8 cellular contexts compared by ENCODE assay signal in genomic region chr18:50287441-50288347, GRCh38. TPM values are rescaled to one million over a fixed set of nuclear protein-coding genes. Genes with fewer than 3 reads are reported as not detected.
DNase-seq lines count a peak whose midpoint lies in the region; ATAC-seq, FAIRE-seq and TF ChIP-seq lines count a peak whose summit lies in the region.

Gene CXXC1 (minus strand): TSS chr18:50287692. CDS start chr18:50287589, 103 bp downstream.

- no peaks in the 10 kb centered on the region for H3K9me3 Mint-ChIP-seq in activated T-cell treated with anti-CD3 and anti-CD28 coated beads, Interleukin-2, amount 50 U/mL, for 72 hours

- peak; percentile 33 to 58 (median 46) for TF ChIP-seq CTCF in esophagus muscularis mucosa (IDR thresholded peaks at IDR 0.05)

- H3K27ac ChIP-seq in Karpas-422 (ENCODE audit: low read length) (peak within 1 kb of the TSS; percentile 68), esophagus muscularis mucosa (replicated peaks in 1 of 4) (peak within 1 kb of the TSS; percentile 82 to 88 (median 87))

- H3K36me3 Mint-ChIP-seq in activated T-cell treated with anti-CD3 and anti-CD28 coated beads, Interleukin-2, amount 50 U/mL, for 72 hours (ENCODE audit: insufficient read depth in 2 of 2): peaks cover 9 to 17% of the 10 kb centered on the region in 2 donors

- H3K27me3 Mint-ChIP-seq in activated T-cell treated with anti-CD3 and anti-CD28 coated beads, Interleukin-2, amount 50 U/mL, for 72 hours (ENCODE audit: low read depth): no peaks in the 10 kb centered on the region

- no peak for TF ChIP-seq EP300 in esophagus muscularis mucosa (IDR thresholded peaks at IDR 0.05)

- peak; percentile 88 for ATAC-seq in GM21825 (IDR thresholded peaks at IDR 0.05; ENCODE audit: unreplicated experiment)
- peak; percentile 91 to 92 for ATAC-seq in activated T-cell treated with anti-CD3 and anti-CD28 coated beads, Interleukin-2, amount 50 U/mL, for 72 hours (replicated peaks in 1 of 2)

- H3K4me3 ChIP-seq in Karpas-422 (ENCODE audit: low read length): peak within 1 kb of the TSS; percentile 100
- H3K4me3 ChIP-seq in esophagus muscularis mucosa: peak within 1 kb of the TSS; percentile 66 to 84 (median 76)

- intact Hi-C loops in esophagus muscularis mucosa (cut with DNase I): loop anchor here (10.0 kb wide), 4 partner anchors 473 to 907 kb away; partner anchors contain the start of genes ACAA2, ME2, MEX3C and RPL17

- H3K9ac ChIP-seq in Karpas-422 (ENCODE audit: low read length): peak within 1 kb of the TSS; percentile 97

- peak within 1 kb of the TSS; percentile 92 to 97 for H3K4me3 Mint-ChIP-seq in activated T-cell treated with anti-CD3 and anti-CD28 coated beads, Interleukin-2, amount 50 U/mL, for 72 hours

- WGBS in esophagus muscularis mucosa: under 1% methylated on average over 44 of the region's 76 CpGs

- H3K4me1 ChIP-seq in Karpas-422 (ENCODE audit: low read length) (peaks cover 15% of the 10 kb centered on the region), esophagus muscularis mucosa (peaks cover 5 to 18% (median 16%) of the 10 kb centered on the region in 4 donors)

- peak; percentile 69 for FAIRE-seq in RCC 7860 (lab: Jason Lieb, UNC)

- H3K36me3 ChIP-seq in Karpas-422 (ENCODE audit: insufficient read depth, low read length) (0 out of 2 replicates have a peak, but pooled peaks cover 10% of the 10 kb centered on the region), esophagus muscularis mucosa (peaks cover 8 to 33% (median 31%) of the 10 kb centered on the region in 4 donors)

- H3K9me2 ChIP-seq in Karpas-422 (replicated peaks; ENCODE audit: insufficient read depth, low read length): no peaks in the 10 kb centered on the region

- no peaks in the 10 kb centered on the region for H3K9me3 ChIP-seq in Karpas-422 (ENCODE audit: low read length)
- H3K9me3 ChIP-seq in esophagus muscularis mucosa: no peaks in the 10 kb centered on the region

- peak; percentile 98 for DNase-seq in Daoy (ENCODE audit: low read depth)
- DNase-seq in Karpas-422: peak; percentile 100
- DNase-seq in RCC 7860 (ENCODE audit: low spot score): peak; percentile 93
- DNase-seq in activated T-cell treated with anti-CD3 and anti-CD28 coated beads, Interleukin-2, amount 50 U/mL, for 72 hours: peak; percentile 95 to 98
- peak; percentile 99 for DNase-seq in esophagus muscularis mucosa (ENCODE audit: extremely low spot score)
- peak; percentile 99 for DNase-seq in myocyte (ENCODE audit: low read depth)
- DNase-seq in stimulated activated CD8-positive, alpha-beta memory T cell treated with anti-CD3 and anti-CD28 coated beads, Interleukin-7, amount 100 ng/mL, for 48 hours (ENCODE audit: extremely low read depth in 1 of 2, low read depth in 1 of 2): peak; percentile 92 to 96

- H3K27me3 ChIP-seq in Karpas-422 (ENCODE audit: low read length): no peaks in the 10 kb centered on the region
- H3K27me3 ChIP-seq in esophagus muscularis mucosa: no peaks in the 10 kb centered on the region

- H2AFZ ChIP-seq in Karpas-422 (ENCODE audit: low read length): peak within 1 kb of the TSS; percentile 99

- peak within 1 kb of the TSS; percentile 93 for H3K27ac Mint-ChIP-seq in activated T-cell treated with anti-CD3 and anti-CD28 coated beads, Interleukin-2, amount 50 U/mL, for 72 hours

- peak within 1 kb of the TSS; percentile 88 for H3K4me2 ChIP-seq in Karpas-422 (ENCODE audit: low read depth, low read length, poor library complexity, severe bottlenecking)

- H3K4me1 Mint-ChIP-seq in activated T-cell treated with anti-CD3 and anti-CD28 coated beads, Interleukin-2, amount 50 U/mL, for 72 hours (ENCODE audit: low read depth): peaks cover 34% of the 10 kb centered on the region

- H3K79me2 ChIP-seq in Karpas-422 (ENCODE audit: low read length): peaks cover 21% of the 10 kb centered on the region

- H4K20me1 ChIP-seq in Karpas-422 (ENCODE audit: insufficient read depth, low read depth, low read length): 0 out of 2 replicates have a peak, but pooled peaks cover 7% of the 10 kb centered on the region

- no peak for TF ChIP-seq POLR2A in esophagus muscularis mucosa (IDR thresholded peaks at IDR 0.05; ENCODE audit: low read depth)

RNA-seq across cellular contexts. Expression of gene CXXC1, which starts in this region (rescaled TPM):
- 35.6 and 36.1 TPM in 2 replicates for total RNA-seq in Daoy (2014; rRNA removed; shearing (Covaris generic))
- 43.0 and 105 TPM in 2 replicates for total RNA-seq in Karpas-422 (2014; rRNA removed; shearing (Covaris generic); ENCODE audit: low replicate concordance)
- total RNA-seq in activated T-cell treated with anti-CD3 and anti-CD28 coated beads, Interleukin-2, amount 50 U/mL, for 72 hours: 100 to 1,000 TPM in 1 of 2 donors, 10 to 100 TPM in 1; 92.5 to 103 TPM
- total RNA-seq in esophagus muscularis mucosa (10 to 100 TPM; 38.6 to 58.1 (median 49.2) TPM), myocyte (27.8 and 33.4 TPM in 2 replicates)
- 44.5 TPM for polyA plus RNA-seq in myocyte (2012)

Comparison
In these comparisons a context has a peak if more than half of its experiments do, and no peak if none do; other contexts are left out.
1. Peak in every context shown above with its lines: DNase-seq, ATAC-seq, H3K4me3 ChIP-seq and H3K27ac ChIP-seq.